In genomic region chr3:186241910-186242821, GRCh38 we compare ENCODE assay signal across 1 cellular context.
TF ChIP-seq lines count a peak whose summit lies in the region.

No MANE protein-coding gene starts in this region.

TF ChIP-seq in HepG2, 621 proteins besides CTCF, POLR2A, EP300 and RAD21 (continued from another document):
- no peak for TF ChIP-seq FIP1L1 (IDR thresholded peaks at IDR 0.05; ENCODE audit: borderline replicate concordance, insufficient read depth, low read depth, low read length)
- peak; percentile 85 for TF ChIP-seq HDAC2 (CRISPR knock-in tag; IDR thresholded peaks at IDR 0.05)
- TF ChIP-seq GFI1 (CRISPR knock-in tag; IDR thresholded peaks at IDR 0.05; ENCODE audit: borderline replicate concordance), result 0 out of 2 replicates have a peak, but pooled peaks have one; percentile 34
- no peak; the same call in 1 of the 2 replicates for TF ChIP-seq FOXO1 (CRISPR knock-in tag; IDR thresholded peaks at IDR 0.05)
- TF ChIP-seq MLLT10 (CRISPR knock-in tag; IDR thresholded peaks at IDR 0.05), result no peak
- peak; percentile 38; the same call in 1 of the 2 replicates for TF ChIP-seq TBX2 (CRISPR knock-in tag; IDR thresholded peaks at IDR 0.05; ENCODE audit: borderline replicate concordance)
- no peak for TF ChIP-seq TMF1 (CRISPR knock-in tag; IDR thresholded peaks at IDR 0.05; ENCODE audit: low read depth)
- TF ChIP-seq ZNF335 (CRISPR knock-in tag; IDR thresholded peaks at IDR 0.05), result peak; percentile 82
- peak; percentile 93 for TF ChIP-seq FOSL2 (CRISPR knock-in tag; IDR thresholded peaks at IDR 0.05)
- TF ChIP-seq ZFP36 (IDR thresholded peaks at IDR 0.05; ENCODE audit: borderline replicate concordance, low read depth, low read length, partially characterized antibody), result no peak
- TF ChIP-seq PTBP1 (IDR thresholded peaks at IDR 0.05; ENCODE audit: low read depth, low read length, poor library complexity, severe bottlenecking), result no peak
- no peak for TF ChIP-seq HOXA9 (CRISPR knock-in tag; IDR thresholded peaks at IDR 0.05; ENCODE audit: borderline replicate concordance)
- peak; percentile 82 to 97 for TF ChIP-seq MAFK (conservative IDR thresholded peaks at IDR 0.05 in 1 of 2, IDR thresholded peaks at IDR 0.05 in 1 of 2; ENCODE audit: low read length in 2 of 2)
- no peak for TF ChIP-seq ZNF180 (CRISPR knock-in tag; IDR thresholded peaks at IDR 0.05; ENCODE audit: borderline replicate concordance, low read depth)
- no peak for TF ChIP-seq HNRNPH1 (optimal IDR thresholded peaks at IDR 0.05; ENCODE audit: low read depth, low read length)
- peak; percentile 61; the same call in 1 of the 2 replicates for TF ChIP-seq ZNF414 (CRISPR knock-in tag; IDR thresholded peaks at IDR 0.05)
- no peak for TF ChIP-seq ZNF30 (CRISPR knock-in tag; IDR thresholded peaks at IDR 0.05)
- TF ChIP-seq TEAD3 (CRISPR knock-in tag; optimal IDR thresholded peaks at IDR 0.05; ENCODE audit: borderline replicate concordance), result peak; percentile 78
- 0 out of 2 replicates have a peak, but pooled peaks have one; percentile 28 for TF ChIP-seq NCOA2 (CRISPR knock-in tag; IDR thresholded peaks at IDR 0.05)
- peak; percentile 80 for TF ChIP-seq GATAD2A (CRISPR knock-in tag; IDR thresholded peaks at IDR 0.05)
- 0 out of 2 replicates have a peak, but pooled peaks have one; percentile 57 for TF ChIP-seq MTF2 (CRISPR knock-in tag; IDR thresholded peaks at IDR 0.05; ENCODE audit: borderline replicate concordance)
- TF ChIP-seq TBL1XR1 (IDR thresholded peaks at IDR 0.05; ENCODE audit: borderline replicate concordance, low read length, partially characterized antibody), result no peak
- no peak; the same call in 1 of the 2 replicates for TF ChIP-seq FOSL1 (CRISPR knock-in tag; IDR thresholded peaks at IDR 0.05; ENCODE audit: borderline replicate concordance)
- TF ChIP-seq ZFAT (CRISPR knock-in tag; conservative IDR thresholded peaks at IDR 0.05), result no peak
- peak; percentile 54 for TF ChIP-seq GABPB1 (CRISPR knock-in tag; IDR thresholded peaks at IDR 0.05)
TF ChIP-seq in HepG2: peak in this region for 196.
